2 cellular contexts compared by ENCODE assay signal in genomic region chr16:89009343-89010209, GRCh38.
TF ChIP-seq lines count a peak whose summit lies in the region.

No MANE protein-coding gene starts in this region.

TF ChIP-seq in IMR-90, 13 proteins besides CTCF, POLR2A, EP300 and RAD21 (continued from another document):
- TF ChIP-seq FOS (IDR thresholded peaks at IDR 0.05; ENCODE audit: low read depth, low read length), result no peak
- TF ChIP-seq MXI1 (IDR thresholded peaks at IDR 0.05; ENCODE audit: borderline replicate concordance, low read depth, low read length), result no peak
- TF ChIP-seq BHLHE40 (IDR thresholded peaks at IDR 0.05; ENCODE audit: low read depth, low read length), result no peak
- no peak for TF ChIP-seq SMC3 (IDR thresholded peaks at IDR 0.05; ENCODE audit: low read depth, low read length)
- no peak for TF ChIP-seq MAFK (IDR thresholded peaks at IDR 0.05; ENCODE audit: low read depth, low read length)
- TF ChIP-seq MAZ (IDR thresholded peaks at IDR 0.05; ENCODE audit: borderline replicate concordance, low read depth, low read length), result no peak
- TF ChIP-seq ELK1 (IDR thresholded peaks at IDR 0.05; ENCODE audit: borderline replicate concordance, low read depth, low read length), result no peak
- TF ChIP-seq USF2 (IDR thresholded peaks at IDR 0.05; ENCODE audit: low read depth, low read length), result no peak
- TF ChIP-seq NFE2L2 (IDR thresholded peaks at IDR 0.05; ENCODE audit: low read depth, low read length), result no peak
TF ChIP-seq in IMR-90: peak in this region for 0.

TF ChIP-seq in liver, 16 proteins besides CTCF, POLR2A, EP300 and RAD21:
- peak; percentile 99 for TF ChIP-seq REST (IDR thresholded peaks at IDR 0.05)
- no peak for TF ChIP-seq TAF1 (conservative IDR thresholded peaks at IDR 0.05)
